In genomic region chr7:73821597-73822285, GRCh38 we compare ENCODE assay signal across 13 cellular contexts. TPM values are rescaled to one million over a fixed set of nuclear protein-coding genes. Genes with fewer than 3 reads are reported as not detected.
A peak's percentile ranks its signal among the peaks of the same experiment; 100 is the strongest.
DNase-seq lines count a peak whose midpoint lies in the region; ATAC-seq and TF ChIP-seq lines count a peak whose summit lies in the region.
"Not testable (repeated sequence)": the region's sequence is repeated elsewhere in the genome, so short reads cannot be mapped to it uniquely, and the experiment has no call there.
"Had no signal": no experiment of that assay in that cellular context is flagged by ENCODE, and none has a peak within 500 bp of the region (broad histone marks: within the 10 kb centered on the region; RNA-seq: fewer than 3 reads in every experiment).

No MANE protein-coding gene starts in this region.

- H3K79me2 ChIP-seq in PC-3 (ENCODE audit: low read length); parathyroid adenoma: not testable (repeated sequence)

- not testable (repeated sequence) for H4K20me1 ChIP-seq in PC-3 (ENCODE audit: low read length)

- peaks cover 14% of the 10 kb centered on the region for H3K27me3 Mint-ChIP-seq in activated T-helper 1 cell treated with anti-CD3 and anti-CD28 coated beads, Interleukin-12 subunit alpha, Interleukin-12 subunit beta, Interleukin-2, Interleukin-4 antibody, amounts not matched to agents 30 ng/mL and 10 ng/mL and 1 ng/mL, durations not matched to agents 14 hours and 24 hours and 36 hours (ENCODE audit: insufficient read depth)
- not testable (repeated sequence) for H3K27me3 Mint-ChIP-seq in endothelial cell (ENCODE audit: unreplicated experiment)

- POLR2A ChIA-PET in PC-3 (lab: Charles Lee; ENCODE audit: unreplicated experiment): interaction anchor here (0.6 to 1.1 kb wide), 6 partner anchors 21 to 248 kb away, joined by 3 to 18 read pairs (median 6); partner anchors contain the start of genes CLDN3 and METTL27

- H3K9me2 ChIP-seq in PC-3 (replicated peaks; ENCODE audit: low read length): not testable (repeated sequence)

- H3K4me3 Mint-ChIP-seq in activated T-helper 1 cell treated with anti-CD3 and anti-CD28 coated beads, Interleukin-12 subunit alpha, Interleukin-12 subunit beta, Interleukin-2, Interleukin-4 antibody, amounts not matched to agents 30 ng/mL and 10 ng/mL and 1 ng/mL, durations not matched to agents 14 hours and 24 hours and 36 hours: not testable (repeated sequence)
- peak overlapping the region; percentile 65 for H3K4me3 Mint-ChIP-seq in endothelial cell (ENCODE audit: unreplicated experiment)

- not testable (repeated sequence) for H3K9me3 ChIP-seq in PC-3 (ENCODE audit: low read length); left lung; parathyroid adenoma (ENCODE audit: control insufficient read depth, low read length)

- DNase-seq in DMS53 (lab: John Stamatoyannopoulos, UW) (peak; percentile 40), NCI-H1417 (lab: John Stamatoyannopoulos, UW) (peak in 2 of 3 experiments; percentile 17 to 25), left lung (peak; percentile 20 to 23)
- not testable (repeated sequence) for DNase-seq in PC-3; activated T-helper 1 cell treated with anti-CD3 and anti-CD28 coated beads, Interleukin-12 subunit alpha, Interleukin-12 subunit beta, Interleukin-2, Interleukin-4 antibody, amounts not matched to agents 30 ng/mL and 10 ng/mL and 1 ng/mL, durations not matched to agents 14 hours and 24 hours and 36 hours (ENCODE audit: low spot score); endothelial cell (ENCODE audit: low spot score)

- not testable (repeated sequence) for H3K4me3 ChIP-seq in PC-3 (ENCODE audit: low read length); left lung; parathyroid adenoma (ENCODE audit: low read depth, low read length)

- ATAC-seq in PC-3, left lung: not testable (repeated sequence)

- intact Hi-C loops in PC-3 (cut with micrococcal nuclease); activated T-helper 1 cell treated with anti-CD3 and anti-CD28 coated beads, Interleukin-12 subunit alpha, Interleukin-12 subunit beta, Interleukin-2, Interleukin-4 antibody, amounts not matched to agents 30 ng/mL and 10 ng/mL and 1 ng/mL, durations not matched to agents 14 hours and 24 hours and 36 hours (cut with micrococcal nuclease); left lung (cut with DNase I): not testable (repeated sequence)

- peak overlapping the region; percentile 53 for H3K4me2 ChIP-seq in PC-3 (ENCODE audit: low read length)
- H3K4me2 ChIP-seq in parathyroid adenoma (ENCODE audit: low read length): not testable (repeated sequence)

- not testable (repeated sequence) for H3K36me3 Mint-ChIP-seq in activated T-helper 1 cell treated with anti-CD3 and anti-CD28 coated beads, Interleukin-12 subunit alpha, Interleukin-12 subunit beta, Interleukin-2, Interleukin-4 antibody, amounts not matched to agents 30 ng/mL and 10 ng/mL and 1 ng/mL, durations not matched to agents 14 hours and 24 hours and 36 hours (ENCODE audit: low read depth); endothelial cell (ENCODE audit: low read depth, unreplicated experiment)

- H3K9me3 Mint-ChIP-seq in activated T-helper 1 cell treated with anti-CD3 and anti-CD28 coated beads, Interleukin-12 subunit alpha, Interleukin-12 subunit beta, Interleukin-2, Interleukin-4 antibody, amounts not matched to agents 30 ng/mL and 10 ng/mL and 1 ng/mL, durations not matched to agents 14 hours and 24 hours and 36 hours; endothelial cell (ENCODE audit: unreplicated experiment): not testable (repeated sequence)

- not testable (repeated sequence) for H2AFZ ChIP-seq in PC-3 (ENCODE audit: low read length)
- peak overlapping the region; percentile 89 for H2AFZ ChIP-seq in parathyroid adenoma

- H3K9ac ChIP-seq in PC-3 (ENCODE audit: low read length): peak overlapping the region; percentile 47
- H3K9ac ChIP-seq in parathyroid adenoma: not testable (repeated sequence)

- not testable (repeated sequence) for BruUV-seq in PC-3 (replicated peaks; lab: Mats Ljungman, UMichigan)

- H3K27ac Mint-ChIP-seq in activated T-helper 1 cell treated with anti-CD3 and anti-CD28 coated beads, Interleukin-12 subunit alpha, Interleukin-12 subunit beta, Interleukin-2, Interleukin-4 antibody, amounts not matched to agents 30 ng/mL and 10 ng/mL and 1 ng/mL, durations not matched to agents 14 hours and 24 hours and 36 hours: peak overlapping the region; percentile 59
- H3K27ac Mint-ChIP-seq in endothelial cell (ENCODE audit: unreplicated experiment): not testable (repeated sequence)

- H3F3A ChIP-seq in PC-3 (ENCODE audit: low read length, unreplicated experiment): not testable (repeated sequence)

- H3K36me3 ChIP-seq in PC-3 (ENCODE audit: low read depth, low read length); left lung; parathyroid adenoma (ENCODE audit: control insufficient read depth, insufficient read depth, low read length): not testable (repeated sequence)

- H3K27ac ChIP-seq in PC-3 (ENCODE audit: low read length): peak overlapping the region; percentile 99
- H3K27ac ChIP-seq in left lung: not testable (repeated sequence)
- peak overlapping the region; percentile 100 for H3K27ac ChIP-seq in parathyroid adenoma

- H3K4me1 ChIP-seq in PC-3 (ENCODE audit: insufficient read depth, low read length) (peaks cover 39% of the 10 kb centered on the region), parathyroid adenoma (peaks cover 26% of the 10 kb centered on the region)
- not testable (repeated sequence) for H3K4me1 ChIP-seq in left lung

- not testable (repeated sequence) for H3K4me1 Mint-ChIP-seq in activated T-helper 1 cell treated with anti-CD3 and anti-CD28 coated beads, Interleukin-12 subunit alpha, Interleukin-12 subunit beta, Interleukin-2, Interleukin-4 antibody, amounts not matched to agents 30 ng/mL and 10 ng/mL and 1 ng/mL, durations not matched to agents 14 hours and 24 hours and 36 hours (ENCODE audit: low read depth)
- H3K4me1 Mint-ChIP-seq in endothelial cell (ENCODE audit: unreplicated experiment): peaks cover 13% of the 10 kb centered on the region

- TF ChIP-seq CTCF in PC-3 (conservative IDR thresholded peaks at IDR 0.05; ENCODE audit: low read depth, low read length); endothelial cell (IDR thresholded peaks at IDR 0.05; ENCODE audit: unreplicated experiment); left lung (IDR thresholded peaks at IDR 0.05); parathyroid adenoma (IDR thresholded peaks at IDR 0.05): not testable (repeated sequence)

- CTCF ChIA-PET in PC-3 (lab: Charles Lee): interaction anchor here (0.7 to 1.1 kb wide), 2 partner anchors 21 to 37 kb away, joined by 7 to 13 read pairs; partner anchors contain the start of gene METTL27

- H3K27me3 ChIP-seq in PC-3 (ENCODE audit: low read length); left lung; parathyroid adenoma (ENCODE audit: control insufficient read depth, insufficient read depth, low read length): not testable (repeated sequence)

RNA-seq across cellular contexts. Expression of gene CLDN4, which starts 9.1 kb away (rescaled TPM):
- total RNA-seq in PC-3 (2014; rRNA removed) (656 and 724 TPM in 2 replicates), endothelial cell (ENCODE audit: unreplicated experiment) (1.6 TPM), left lung (100 to 1,000 TPM; 108 to 219 TPM)
- total RNA-seq in activated T-helper 1 cell treated with anti-CD3 and anti-CD28 coated beads, Interleukin-12 subunit alpha, Interleukin-12 subunit beta, Interleukin-2, Interleukin-4 antibody, amounts not matched to agents 30 ng/mL and 10 ng/mL and 1 ng/mL, durations not matched to agents 14 hours and 24 hours and 36 hours: not detected in 2 replicates
- total RNA-seq: activated T-helper 2 cell treated with anti-CD3 and anti-CD28 coated beads, Interferon-gamma antibody, Interleukin-2, Interleukin-4, amounts not matched to agents 10 μg/mL and 5 μg/mL and 100 μg/mL, durations not matched to agents 14 hours and 24 hours and 36 hours had no signal

RNA-seq across cellular contexts. Expression of gene METTL27, which starts 20.6 kb away (rescaled TPM):
- 0.35 and 3.3 TPM in 2 replicates for total RNA-seq in PC-3 (2014; rRNA removed)
- total RNA-seq in activated T-helper 1 cell treated with anti-CD3 and anti-CD28 coated beads, Interleukin-12 subunit alpha, Interleukin-12 subunit beta, Interleukin-2, Interleukin-4 antibody, amounts not matched to agents 30 ng/mL and 10 ng/mL and 1 ng/mL, durations not matched to agents 14 hours and 24 hours and 36 hours: 1.2 and 1.8 TPM in 2 replicates
- total RNA-seq in endothelial cell (ENCODE audit: unreplicated experiment): 6.1 TPM
- 1 to 10 TPM; 1.5 to 2.6 TPM for total RNA-seq in left lung

RNA-seq across cellular contexts. Expression of gene TMEM270, which starts 39.2 kb away (rescaled TPM):
- total RNA-seq in PC-3 (2014; rRNA removed) (3.8 TPM in 1 of 2 replicates, not detected in the other), endothelial cell (ENCODE audit: unreplicated experiment) (not detected), left lung (not detected)
- total RNA-seq in activated T-helper 1 cell treated with anti-CD3 and anti-CD28 coated beads, Interleukin-12 subunit alpha, Interleukin-12 subunit beta, Interleukin-2, Interleukin-4 antibody, amounts not matched to agents 30 ng/mL and 10 ng/mL and 1 ng/mL, durations not matched to agents 14 hours and 24 hours and 36 hours: not detected in 2 replicates
- total RNA-seq: activated T-helper 2 cell treated with anti-CD3 and anti-CD28 coated beads, Interferon-gamma antibody, Interleukin-2, Interleukin-4, amounts not matched to agents 10 μg/mL and 5 μg/mL and 100 μg/mL, durations not matched to agents 14 hours and 24 hours and 36 hours; HepG2; left lobe of liver; mesothelial cell of epicardium; pulmonary artery endothelial cell; upper lobe of right lung had no signal

RNA-seq across cellular contexts. Expression of gene CLDN3, which starts 51.7 kb away (rescaled TPM):
- total RNA-seq in PC-3 (2014; rRNA removed): 51.6 and 70.7 TPM in 2 replicates
- not detected in 2 replicates for total RNA-seq in activated T-helper 1 cell treated with anti-CD3 and anti-CD28 coated beads, Interleukin-12 subunit alpha, Interleukin-12 subunit beta, Interleukin-2, Interleukin-4 antibody, amounts not matched to agents 30 ng/mL and 10 ng/mL and 1 ng/mL, durations not matched to agents 14 hours and 24 hours and 36 hours
- total RNA-seq in endothelial cell (ENCODE audit: unreplicated experiment): 0.36 TPM
- total RNA-seq in left lung: 10 to 100 TPM; 23.8 to 35.9 TPM
- total RNA-seq: activated T-helper 2 cell treated with anti-CD3 and anti-CD28 coated beads, Interferon-gamma antibody, Interleukin-2, Interleukin-4, amounts not matched to agents 10 μg/mL and 5 μg/mL and 100 μg/mL, durations not matched to agents 14 hours and 24 hours and 36 hours had no signal

Comparison
In these comparisons a context has a peak if more than half of its experiments do, and no peak if none do; other contexts are left out.
1. RNA of gene CLDN4, which starts 9.1 kb away (total RNA-seq): 656 to 724 TPM in PC-3 and 108 to 219 TPM in left lung; 1.6 TPM in endothelial cell (single experiment) and not detected in activated T-helper 1 cell treated with anti-CD3 and anti-CD28 coated beads, Interleukin-12 subunit alpha, Interleukin-12 subunit beta, Interleukin-2, Interleukin-4 antibody, amounts not matched to agents 30 ng/mL and 10 ng/mL and 1 ng/mL, durations not matched to agents 14 hours and 24 hours and 36 hours; every median in the first group is over 10 times any median in the second.